Comparison of ENCODE assay signal across 2 cellular contexts in the genomic region with DNA sequence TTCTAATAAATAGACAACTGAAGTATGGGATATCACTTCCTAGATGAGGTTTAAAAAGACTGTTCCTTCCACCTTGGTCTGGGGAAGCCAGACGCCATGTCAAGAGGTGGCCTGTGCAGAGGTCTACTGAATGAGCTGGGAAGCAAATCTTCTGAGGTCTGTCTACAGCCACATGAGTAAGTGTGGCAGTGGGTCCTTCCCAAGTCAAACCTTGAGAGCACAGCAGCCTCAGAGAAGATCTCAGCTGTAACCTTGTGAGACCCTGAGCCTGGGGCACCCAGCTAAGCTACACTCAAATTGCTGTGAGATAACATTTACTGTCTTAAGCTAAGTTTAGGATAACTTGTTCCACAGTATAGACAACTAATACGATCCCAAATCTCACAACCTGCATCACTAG.
TF ChIP-seq lines count a peak whose summit lies in the region.

No MANE protein-coding gene starts in this region.

TF ChIP-seq in SK-N-SH treated with all-trans-retinoic acid at 6 μM for 48 hours, 23 proteins besides CTCF, POLR2A, EP300 and RAD21:
- TF ChIP-seq POU6F1 (CRISPR knock-in tag; IDR thresholded peaks at IDR 0.05; ENCODE audit: borderline replicate concordance, low read depth) (no peak), GLIS3 (CRISPR knock-in tag; IDR thresholded peaks at IDR 0.05) (no peak), ISL1 (CRISPR knock-in tag; IDR thresholded peaks at IDR 0.05) (no peak), TOX (CRISPR knock-in tag; IDR thresholded peaks at IDR 0.05; ENCODE audit: borderline replicate concordance) (no peak), ZFP3 (CRISPR knock-in tag; IDR thresholded peaks at IDR 0.05) (no peak), CSDC2 (CRISPR knock-in tag; IDR thresholded peaks at IDR 0.05) (no peak), ESRRG (CRISPR knock-in tag; IDR thresholded peaks at IDR 0.05) (no peak), OSR1 (CRISPR knock-in tag; IDR thresholded peaks at IDR 0.05) (no peak), PPARA (CRISPR knock-in tag; IDR thresholded peaks at IDR 0.05; ENCODE audit: borderline replicate concordance) (no peak), SNAI2 (CRISPR knock-in tag; IDR thresholded peaks at IDR 0.05) (no peak), ZC3H10 (CRISPR knock-in tag; IDR thresholded peaks at IDR 0.05) (no peak), ZFP30 (CRISPR knock-in tag; IDR thresholded peaks at IDR 0.05) (no peak), RARB (CRISPR knock-in tag; IDR thresholded peaks at IDR 0.05) (no peak)
- TF ChIP-seq, protein P1, sequence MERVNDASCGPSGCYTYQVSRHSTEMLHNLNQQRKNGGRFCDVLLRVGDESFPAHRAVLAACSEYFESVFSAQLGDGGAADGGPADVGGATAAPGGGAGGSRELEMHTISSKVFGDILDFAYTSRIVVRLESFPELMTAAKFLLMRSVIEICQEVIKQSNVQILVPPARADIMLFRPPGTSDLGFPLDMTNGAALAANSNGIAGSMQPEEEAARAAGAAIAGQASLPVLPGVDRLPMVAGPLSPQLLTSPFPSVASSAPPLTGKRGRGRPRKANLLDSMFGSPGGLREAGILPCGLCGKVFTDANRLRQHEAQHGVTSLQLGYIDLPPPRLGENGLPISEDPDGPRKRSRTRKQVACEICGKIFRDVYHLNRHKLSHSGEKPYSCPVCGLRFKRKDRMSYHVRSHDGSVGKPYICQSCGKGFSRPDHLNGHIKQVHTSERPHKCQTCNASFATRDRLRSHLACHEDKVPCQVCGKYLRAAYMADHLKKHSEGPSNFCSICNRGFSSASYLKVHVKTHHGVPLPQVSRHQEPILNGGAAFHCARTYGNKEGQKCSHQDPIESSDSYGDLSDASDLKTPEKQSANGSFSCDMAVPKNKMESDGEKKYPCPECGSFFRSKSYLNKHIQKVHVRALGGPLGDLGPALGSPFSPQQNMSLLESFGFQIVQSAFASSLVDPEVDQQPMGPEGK (CRISPR knock-in tag; IDR thresholded peaks at IDR 0.05; ENCODE audit: borderline replicate concordance), result no peak

TF ChIP-seq in WTC11, 78 proteins besides CTCF, POLR2A, EP300 and RAD21:
- TF ChIP-seq, protein P2, sequence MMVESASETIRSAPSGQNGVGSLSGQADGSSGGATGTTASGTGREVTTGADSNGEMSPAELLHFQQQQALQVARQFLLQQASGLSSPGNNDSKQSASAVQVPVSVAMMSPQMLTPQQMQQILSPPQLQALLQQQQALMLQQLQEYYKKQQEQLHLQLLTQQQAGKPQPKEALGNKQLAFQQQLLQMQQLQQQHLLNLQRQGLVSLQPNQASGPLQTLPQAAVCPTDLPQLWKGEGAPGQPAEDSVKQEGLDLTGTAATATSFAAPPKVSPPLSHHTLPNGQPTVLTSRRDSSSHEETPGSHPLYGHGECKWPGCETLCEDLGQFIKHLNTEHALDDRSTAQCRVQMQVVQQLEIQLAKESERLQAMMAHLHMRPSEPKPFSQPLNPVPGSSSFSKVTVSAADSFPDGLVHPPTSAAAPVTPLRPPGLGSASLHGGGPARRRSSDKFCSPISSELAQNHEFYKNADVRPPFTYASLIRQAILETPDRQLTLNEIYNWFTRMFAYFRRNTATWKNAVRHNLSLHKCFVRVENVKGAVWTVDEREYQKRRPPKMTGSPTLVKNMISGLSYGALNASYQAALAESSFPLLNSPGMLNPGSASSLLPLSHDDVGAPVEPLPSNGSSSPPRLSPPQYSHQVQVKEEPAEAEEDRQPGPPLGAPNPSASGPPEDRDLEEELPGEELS (CRISPR knock-in tag; IDR thresholded peaks at IDR 0.05), result no peak
- no peak for TF ChIP-seq GABPB1 (CRISPR knock-in tag; IDR thresholded peaks at IDR 0.05)
- no peak for TF ChIP-seq ZMAT4 (CRISPR knock-in tag; IDR thresholded peaks at IDR 0.05)
- TF ChIP-seq GRHL2 (CRISPR knock-in tag; IDR thresholded peaks at IDR 0.05; ENCODE audit: insufficient replicate concordance, severe bottlenecking), result no peak
- TF ChIP-seq, protein P3, sequence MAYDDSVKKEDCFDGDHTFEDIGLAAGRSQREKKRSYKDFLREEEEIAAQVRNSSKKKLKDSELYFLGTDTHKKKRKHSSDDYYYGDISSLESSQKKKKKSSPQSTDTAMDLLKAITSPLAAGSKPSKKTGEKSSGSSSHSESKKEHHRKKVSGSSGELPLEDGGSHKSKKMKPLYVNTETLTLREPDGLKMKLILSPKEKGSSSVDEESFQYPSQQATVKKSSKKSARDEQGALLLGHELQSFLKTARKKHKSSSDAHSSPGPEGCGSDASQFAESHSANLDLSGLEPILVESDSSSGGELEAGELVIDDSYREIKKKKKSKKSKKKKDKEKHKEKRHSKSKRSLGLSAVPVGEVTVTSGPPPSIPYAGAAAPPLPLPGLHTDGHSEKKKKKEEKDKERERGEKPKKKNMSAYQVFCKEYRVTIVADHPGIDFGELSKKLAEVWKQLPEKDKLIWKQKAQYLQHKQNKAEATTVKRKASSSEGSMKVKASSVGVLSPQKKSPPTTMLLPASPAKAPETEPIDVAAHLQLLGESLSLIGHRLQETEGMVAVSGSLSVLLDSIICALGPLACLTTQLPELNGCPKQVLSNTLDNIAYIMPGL (CRISPR knock-in tag; IDR thresholded peaks at IDR 0.05), result no peak
- no peak for TF ChIP-seq ZNF232 (CRISPR knock-in tag; IDR thresholded peaks at IDR 0.05)
- no peak for TF ChIP-seq TCF7 (CRISPR knock-in tag; IDR thresholded peaks at IDR 0.05; ENCODE audit: low read depth)
- TF ChIP-seq, protein P4, sequence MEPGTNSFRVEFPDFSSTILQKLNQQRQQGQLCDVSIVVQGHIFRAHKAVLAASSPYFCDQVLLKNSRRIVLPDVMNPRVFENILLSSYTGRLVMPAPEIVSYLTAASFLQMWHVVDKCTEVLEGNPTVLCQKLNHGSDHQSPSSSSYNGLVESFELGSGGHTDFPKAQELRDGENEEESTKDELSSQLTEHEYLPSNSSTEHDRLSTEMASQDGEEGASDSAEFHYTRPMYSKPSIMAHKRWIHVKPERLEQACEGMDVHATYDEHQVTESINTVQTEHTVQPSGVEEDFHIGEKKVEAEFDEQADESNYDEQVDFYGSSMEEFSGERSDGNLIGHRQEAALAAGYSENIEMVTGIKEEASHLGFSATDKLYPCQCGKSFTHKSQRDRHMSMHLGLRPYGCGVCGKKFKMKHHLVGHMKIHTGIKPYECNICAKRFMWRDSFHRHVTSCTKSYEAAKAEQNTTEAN (CRISPR knock-in tag; IDR thresholded peaks at IDR 0.05), result no peak
- no peak for TF ChIP-seq OVOL2 (CRISPR knock-in tag; IDR thresholded peaks at IDR 0.05; ENCODE audit: borderline replicate concordance)
- no peak for TF ChIP-seq ZNF512 (CRISPR knock-in tag; IDR thresholded peaks at IDR 0.05; ENCODE audit: borderline replicate concordance)
- no peak for TF ChIP-seq E2F4 (CRISPR knock-in tag; IDR thresholded peaks at IDR 0.05; ENCODE audit: borderline replicate concordance, low read depth)
- TF ChIP-seq RORB (CRISPR knock-in tag; IDR thresholded peaks at IDR 0.05), result no peak
- TF ChIP-seq GTF2I (CRISPR knock-in tag; conservative IDR thresholded peaks at IDR 0.05), result no peak
- no peak for TF ChIP-seq NR2C2 (CRISPR knock-in tag; IDR thresholded peaks at IDR 0.05)
- no peak for TF ChIP-seq CREB1 (CRISPR knock-in tag; IDR thresholded peaks at IDR 0.05)
- TF ChIP-seq PRRX2 (CRISPR knock-in tag; IDR thresholded peaks at IDR 0.05), result no peak
- no peak for TF ChIP-seq FOXJ3 (CRISPR knock-in tag; IDR thresholded peaks at IDR 0.05; ENCODE audit: borderline replicate concordance)
- TF ChIP-seq CBFB (CRISPR knock-in tag; IDR thresholded peaks at IDR 0.05; ENCODE audit: low read depth), result no peak
